In genomic region chr3:116067275-116067674, GRCh38 we compare ENCODE assay signal across 15 cellular contexts.
DNase-seq lines count a peak whose midpoint lies in the region; ATAC-seq and TF ChIP-seq lines count a peak whose summit lies in the region.
"Had no signal": no experiment of that assay in that cellular context is flagged by ENCODE, and none has a peak within 500 bp of the region (broad histone marks: within the 10 kb centered on the region; RNA-seq: fewer than 3 reads in every experiment).

No MANE protein-coding gene starts in this region.

- ATAC-seq in GM18499 (IDR thresholded peaks at IDR 0.05; ENCODE audit: insufficient read depth, unreplicated experiment) (peak; percentile 98), GM21381 (IDR thresholded peaks at IDR 0.05; ENCODE audit: unreplicated experiment) (peak; percentile 64), HG02973 (IDR thresholded peaks at IDR 0.05; ENCODE audit: unreplicated experiment) (peak; percentile 86), right lobe of liver (no peak)
- ATAC-seq in activated naive CD4-positive, alpha-beta T cell treated with anti-CD3 and anti-CD28 coated beads, Interleukin-2, amount 50 U/mL, for 72 hours: no peak

- H3K36me3 ChIP-seq in right lobe of liver (no peaks in the 10 kb centered on the region), Karpas-422 (ENCODE audit: insufficient read depth, low read length) (no peaks in the 10 kb centered on the region)
- H3K36me3 ChIP-seq: ascending aorta, upper lobe of left lung had no signal

- H3K27ac ChIP-seq in right lobe of liver (no peak overlapping the region), Karpas-422 (ENCODE audit: low read length) (no peak overlapping the region)
- H3K27ac ChIP-seq: ascending aorta, skin epidermis, upper lobe of left lung had no signal

- H3K9me3 Mint-ChIP-seq in type B pancreatic cell: no peaks in the 10 kb centered on the region
- peaks cover 0 to 6% of the 10 kb centered on the region in 2 donors for H3K9me3 Mint-ChIP-seq in activated naive CD4-positive, alpha-beta T cell treated with anti-CD3 and anti-CD28 coated beads, Interleukin-2, amount 50 U/mL, for 72 hours

- H3K4me1 ChIP-seq in right lobe of liver: no peaks in the 10 kb centered on the region
- no peaks in the 10 kb centered on the region for H3K4me1 ChIP-seq in Karpas-422 (ENCODE audit: low read length)
- H3K4me1 ChIP-seq: ascending aorta, upper lobe of left lung had no signal

- no peak overlapping the region for H3K9ac ChIP-seq in Karpas-422 (ENCODE audit: low read length)

- H3K27me3 ChIP-seq in right lobe of liver (no peaks in the 10 kb centered on the region), Karpas-422 (ENCODE audit: low read length) (no peaks in the 10 kb centered on the region)
- H3K27me3 ChIP-seq: ascending aorta, upper lobe of left lung had no signal

- no peak overlapping the region for H3K4me3 Mint-ChIP-seq in type B pancreatic cell

- WGBS in right lobe of liver (ENCODE audit: insufficient coverage, low coverage, low lambda C conversion rate, missing lambda C conversion rate): 56% methylated on average over 4 of the region's 4 CpGs

- H3K9me3 ChIP-seq in right lobe of liver (no peaks in the 10 kb centered on the region), Karpas-422 (ENCODE audit: low read length) (no peaks in the 10 kb centered on the region)
- H3K9me3 ChIP-seq: ascending aorta, upper lobe of left lung had no signal

- TF ChIP-seq CTCF in type B pancreatic cell (conservative IDR thresholded peaks at IDR 0.05) (no peak), right lobe of liver (IDR thresholded peaks at IDR 0.05) (no peak)

- peaks cover 5% of the 10 kb centered on the region for H3K36me3 Mint-ChIP-seq in type B pancreatic cell
- no peaks in the 10 kb centered on the region for H3K36me3 Mint-ChIP-seq in activated naive CD4-positive, alpha-beta T cell treated with anti-CD3 and anti-CD28 coated beads, Interleukin-2, amount 50 U/mL, for 72 hours

- no peaks in the 10 kb centered on the region for H4K20me1 ChIP-seq in Karpas-422 (ENCODE audit: insufficient read depth, low read depth, low read length)

- no peaks in the 10 kb centered on the region for H3K9me2 ChIP-seq in Karpas-422 (replicated peaks; ENCODE audit: insufficient read depth, low read length)

- H3K27me3 Mint-ChIP-seq in type B pancreatic cell: no peaks in the 10 kb centered on the region

- TF ChIP-seq POLR2A in right lobe of liver (IDR thresholded peaks at IDR 0.05): no peak

- H3K27ac Mint-ChIP-seq in type B pancreatic cell: no peak overlapping the region
- no peak overlapping the region for H3K27ac Mint-ChIP-seq in activated naive CD4-positive, alpha-beta T cell treated with anti-CD3 and anti-CD28 coated beads, Interleukin-2, amount 50 U/mL, for 72 hours

- no peak overlapping the region for H3K4me2 ChIP-seq in Karpas-422 (ENCODE audit: low read depth, low read length, poor library complexity, severe bottlenecking)

- H3K79me2 ChIP-seq in Karpas-422 (ENCODE audit: low read length): no peaks in the 10 kb centered on the region

- intact Hi-C loops in right lobe of liver (cut with DNase I): no loop called here

- H3K4me3 ChIP-seq in right lobe of liver (no peak overlapping the region), Karpas-422 (ENCODE audit: low read length) (no peak overlapping the region)
- H3K4me3 ChIP-seq: ascending aorta, skin epidermis, upper lobe of left lung had no signal

- no peak overlapping the region for H2AFZ ChIP-seq in Karpas-422 (ENCODE audit: low read length)

- peaks cover 7% of the 10 kb centered on the region for H3K4me1 Mint-ChIP-seq in type B pancreatic cell (ENCODE audit: unreplicated experiment)

- peak; percentile 63 for DNase-seq in NCI-H2171 (lab: John Stamatoyannopoulos, UW)
- no peak for DNase-seq in type B pancreatic cell (ENCODE audit: extremely low spot score, unreplicated experiment)
- DNase-seq in right lobe of liver: no peak
- no peak for DNase-seq in activated naive CD4-positive, alpha-beta T cell treated with anti-CD3 and anti-CD28 coated beads, Interleukin-2, amount 50 U/mL, for 72 hours (ENCODE audit: low spot score in 2 of 2)
- no peak for DNase-seq in Karpas-422
- DNase-seq: activated T-cell treated with anti-CD3 and anti-CD28 coated beads for 4 hours, DMS153, NCI-H748 treated with DMSO at 0.1 percent for 48 hours, SIG-M5, upper lobe of left lung had no signal

Comparison
In these comparisons a context has a peak if more than half of its experiments do, and no peak if none do; other contexts are left out.
1. ATAC-seq: peak in GM18499 (single experiment), GM21381 (single experiment) and HG02973 (single experiment); none in right lobe of liver (0 of 4) and activated naive CD4-positive, alpha-beta T cell treated with anti-CD3 and anti-CD28 coated beads, Interleukin-2, amount 50 U/mL, for 72 hours (0 of 2).